Comparison of ENCODE assay signal across 1 cellular context in the genomic region with DNA sequence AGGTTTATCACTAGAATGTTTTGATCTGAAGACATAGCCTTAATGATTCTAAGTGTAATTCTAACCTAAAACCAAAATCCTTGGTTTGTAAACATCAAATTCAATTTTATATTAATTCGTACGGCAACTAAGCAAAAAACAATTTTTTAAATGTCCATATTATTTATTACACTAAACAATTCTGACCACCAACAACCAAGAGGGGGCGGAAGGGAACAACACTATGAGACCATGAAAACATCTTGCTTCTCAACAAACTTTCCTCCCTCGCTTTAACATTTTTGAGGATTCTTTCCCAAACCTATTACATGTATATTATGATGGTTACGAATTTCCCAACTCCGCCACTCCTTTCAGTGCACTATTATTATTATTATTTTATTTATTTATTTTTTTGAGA.
TF ChIP-seq lines count a peak whose summit lies in the region.

No MANE protein-coding gene starts in this region.

TF ChIP-seq in HCT116, 20 proteins besides CTCF, POLR2A, EP300 and RAD21 (continued from another document):
- TF ChIP-seq, protein P1, sequence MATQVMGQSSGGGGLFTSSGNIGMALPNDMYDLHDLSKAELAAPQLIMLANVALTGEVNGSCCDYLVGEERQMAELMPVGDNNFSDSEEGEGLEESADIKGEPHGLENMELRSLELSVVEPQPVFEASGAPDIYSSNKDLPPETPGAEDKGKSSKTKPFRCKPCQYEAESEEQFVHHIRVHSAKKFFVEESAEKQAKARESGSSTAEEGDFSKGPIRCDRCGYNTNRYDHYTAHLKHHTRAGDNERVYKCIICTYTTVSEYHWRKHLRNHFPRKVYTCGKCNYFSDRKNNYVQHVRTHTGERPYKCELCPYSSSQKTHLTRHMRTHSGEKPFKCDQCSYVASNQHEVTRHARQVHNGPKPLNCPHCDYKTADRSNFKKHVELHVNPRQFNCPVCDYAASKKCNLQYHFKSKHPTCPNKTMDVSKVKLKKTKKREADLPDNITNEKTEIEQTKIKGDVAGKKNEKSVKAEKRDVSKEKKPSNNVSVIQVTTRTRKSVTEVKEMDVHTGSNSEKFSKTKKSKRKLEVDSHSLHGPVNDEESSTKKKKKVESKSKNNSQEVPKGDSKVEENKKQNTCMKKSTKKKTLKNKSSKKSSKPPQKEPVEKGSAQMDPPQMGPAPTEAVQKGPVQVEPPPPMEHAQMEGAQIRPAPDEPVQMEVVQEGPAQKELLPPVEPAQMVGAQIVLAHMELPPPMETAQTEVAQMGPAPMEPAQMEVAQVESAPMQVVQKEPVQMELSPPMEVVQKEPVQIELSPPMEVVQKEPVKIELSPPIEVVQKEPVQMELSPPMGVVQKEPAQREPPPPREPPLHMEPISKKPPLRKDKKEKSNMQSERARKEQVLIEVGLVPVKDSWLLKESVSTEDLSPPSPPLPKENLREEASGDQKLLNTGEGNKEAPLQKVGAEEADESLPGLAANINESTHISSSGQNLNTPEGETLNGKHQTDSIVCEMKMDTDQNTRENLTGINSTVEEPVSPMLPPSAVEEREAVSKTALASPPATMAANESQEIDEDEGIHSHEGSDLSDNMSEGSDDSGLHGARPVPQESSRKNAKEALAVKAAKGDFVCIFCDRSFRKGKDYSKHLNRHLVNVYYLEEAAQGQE (IDR thresholded peaks at IDR 0.05; ENCODE audit: low read depth) = no peak
- TF ChIP-seq SP1 (IDR thresholded peaks at IDR 0.05; ENCODE audit: low read depth) = no peak
- TF ChIP-seq SRF (IDR thresholded peaks at IDR 0.05; ENCODE audit: low read depth) = no peak
- no peak for TF ChIP-seq CEBPB (IDR thresholded peaks at IDR 0.05; ENCODE audit: low read depth)
- no peak for TF ChIP-seq ZNF274 (IDR thresholded peaks at IDR 0.05; ENCODE audit: low read depth, low read length)
- TF ChIP-seq, protein P2, sequence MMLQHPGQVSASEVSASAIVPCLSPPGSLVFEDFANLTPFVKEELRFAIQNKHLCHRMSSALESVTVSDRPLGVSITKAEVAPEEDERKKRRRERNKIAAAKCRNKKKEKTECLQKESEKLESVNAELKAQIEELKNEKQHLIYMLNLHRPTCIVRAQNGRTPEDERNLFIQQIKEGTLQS (IDR thresholded peaks at IDR 0.05) = no peak
- TF ChIP-seq TCF7L2 (IDR thresholded peaks at IDR 0.05; ENCODE audit: borderline replicate concordance, extremely low read depth, insufficient read depth, insufficient read length) = no peak
- TF ChIP-seq JUND (IDR thresholded peaks at IDR 0.05) = no peak
- TF ChIP-seq YY1 (IDR thresholded peaks at IDR 0.05; ENCODE audit: extremely low read depth, insufficient replicate concordance, low read depth, low read length) = no peak
- no peak for TF ChIP-seq CBX3 (IDR thresholded peaks at IDR 0.05; ENCODE audit: low read depth)
- no peak for TF ChIP-seq ELF1 (IDR thresholded peaks at IDR 0.05; ENCODE audit: borderline replicate concordance, low read depth)
- TF ChIP-seq, protein P3, sequence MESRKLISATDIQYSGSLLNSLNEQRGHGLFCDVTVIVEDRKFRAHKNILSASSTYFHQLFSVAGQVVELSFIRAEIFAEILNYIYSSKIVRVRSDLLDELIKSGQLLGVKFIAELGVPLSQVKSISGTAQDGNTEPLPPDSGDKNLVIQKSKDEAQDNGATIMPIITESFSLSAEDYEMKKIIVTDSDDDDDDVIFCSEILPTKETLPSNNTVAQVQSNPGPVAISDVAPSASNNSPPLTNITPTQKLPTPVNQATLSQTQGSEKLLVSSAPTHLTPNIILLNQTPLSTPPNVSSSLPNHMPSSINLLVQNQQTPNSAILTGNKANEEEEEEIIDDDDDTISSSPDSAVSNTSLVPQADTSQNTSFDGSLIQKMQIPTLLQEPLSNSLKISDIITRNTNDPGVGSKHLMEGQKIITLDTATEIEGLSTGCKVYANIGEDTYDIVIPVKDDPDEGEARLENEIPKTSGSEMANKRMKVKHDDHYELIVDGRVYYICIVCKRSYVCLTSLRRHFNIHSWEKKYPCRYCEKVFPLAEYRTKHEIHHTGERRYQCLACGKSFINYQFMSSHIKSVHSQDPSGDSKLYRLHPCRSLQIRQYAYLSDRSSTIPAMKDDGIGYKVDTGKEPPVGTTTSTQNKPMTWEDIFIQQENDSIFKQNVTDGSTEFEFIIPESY (IDR thresholded peaks at IDR 0.05; ENCODE audit: extremely low read depth, insufficient replicate concordance, low read length) = no peak
TF ChIP-seq in HCT116: peak in this region for 0.
